In genomic region chr1:40840526-40841323, GRCh38 we compare ENCODE assay signal across 18 cellular contexts. TPM values are rescaled to one million over a fixed set of nuclear protein-coding genes. Genes with fewer than 3 reads are reported as not detected.
A peak's percentile ranks its signal among the peaks of the same experiment; 100 is the strongest.
DNase-seq lines count a peak whose midpoint lies in the region; ATAC-seq and TF ChIP-seq lines count a peak whose summit lies in the region.
"Had no signal": no experiment of that assay in that cellular context is flagged by ENCODE, and none has a peak within 500 bp of the region (broad histone marks: within the 10 kb centered on the region; RNA-seq: fewer than 3 reads in every experiment).

No MANE protein-coding gene starts in this region.

- H3K36me3 Mint-ChIP-seq in endothelial cell (ENCODE audit: low read depth, unreplicated experiment) (peaks cover 4% of the 10 kb centered on the region), Caco-2 (ENCODE audit: insufficient read depth, unreplicated experiment) (no peaks in the 10 kb centered on the region)

- H3K9me3 ChIP-seq in right atrium auricular region: peaks cover 0 to 10% of the 10 kb centered on the region in 2 donors
- H3K9me3 ChIP-seq in Caco-2: no peaks in the 10 kb centered on the region
- peaks cover 0 to 7% (median 0%) of the 10 kb centered on the region in 4 donors for H3K9me3 ChIP-seq in stomach

- no peak overlapping the region for H3K4me3 Mint-ChIP-seq in endothelial cell (ENCODE audit: unreplicated experiment)
- H3K4me3 Mint-ChIP-seq in Caco-2 (ENCODE audit: unreplicated experiment): no peak overlapping the region
- H3K4me3 Mint-ChIP-seq: activated T-cell treated with anti-CD3 and anti-CD28 coated beads, Interleukin-2, amount 50 U/mL, for 72 hours; natural killer cell treated with Interleukin-12 subunit alpha and Interleukin-12 subunit beta and Interleukin-15 and Interleukin-18, amount 100 ng/mL, for 72 hours had no signal

- TF ChIP-seq CTCF in right atrium auricular region (IDR thresholded peaks at IDR 0.05): no peak
- no peak for TF ChIP-seq CTCF in endothelial cell (IDR thresholded peaks at IDR 0.05; ENCODE audit: unreplicated experiment)
- TF ChIP-seq CTCF in Caco-2 (IDR thresholded peaks at IDR 0.05; ENCODE audit: insufficient read depth in 1 of 2, low read depth in 1 of 2, low read length in 1 of 2, severe bottlenecking in 1 of 2, unreplicated experiment in 1 of 2): no peak
- no peak for TF ChIP-seq CTCF in RWPE1 (conservative IDR thresholded peaks at IDR 0.05; ENCODE audit: low read depth)
- no peak for TF ChIP-seq CTCF in stomach (IDR thresholded peaks at IDR 0.05)

- 33 to 52% (median 41%) methylated on average over 6 of the region's 6 CpGs for WGBS in stomach, 5 donors

- no peak for TF ChIP-seq EP300 in stomach (IDR thresholded peaks at IDR 0.05)

- peak overlapping the region; percentile 89 for H3K27ac Mint-ChIP-seq in endothelial cell (ENCODE audit: unreplicated experiment)
- no peak overlapping the region for H3K27ac Mint-ChIP-seq in Caco-2 (ENCODE audit: unreplicated experiment)
- H3K27ac Mint-ChIP-seq: activated T-cell treated with anti-CD3 and anti-CD28 coated beads, Interleukin-2, amount 50 U/mL, for 72 hours; natural killer cell treated with Interleukin-12 subunit alpha and Interleukin-12 subunit beta and Interleukin-15 and Interleukin-18, amount 100 ng/mL, for 72 hours had no signal

- BruUV-seq in Caco-2 (replicated peaks; lab: Mats Ljungman, UMichigan): no TSS peak

- TF ChIP-seq POLR2A in stomach (IDR thresholded peaks at IDR 0.05): no peak

- H3K27me3 ChIP-seq in right atrium auricular region: no peaks in the 10 kb centered on the region
- no peaks in the 10 kb centered on the region for H3K27me3 ChIP-seq in Caco-2 (replicated peaks; ENCODE audit: control insufficient read depth, insufficient read depth, low read length)
- no peaks in the 10 kb centered on the region for H3K27me3 ChIP-seq in stomach

- H3K4me3 ChIP-seq in right atrium auricular region: no peak overlapping the region
- H3K4me3 ChIP-seq in Caco-2 (ENCODE audit: low read depth, low read length): no peak overlapping the region
- no peak overlapping the region for H3K4me3 ChIP-seq in stomach

- DNase-seq in left ventricle myocardium superior (peak; percentile 5), right atrium auricular region (ENCODE audit: low spot score) (no peak), OCI-M1 (lab: John Stamatoyannopoulos, UW) (peak; percentile 75), endothelial cell (ENCODE audit: low spot score) (no peak), NCI-H2171 (lab: John Stamatoyannopoulos, UW) (no peak), Caco-2 (no peak), RWPE1 (ENCODE audit: low spot score) (no peak), stomach (no peak)
- DNase-seq: activated CD4-positive, alpha-beta T cell treated with anti-CD3 and anti-CD28 coated beads, Interleukin-2, amount 50 U/mL, for 1 hour; activated T-cell treated with anti-CD3 and anti-CD28 coated beads, Interleukin-2, amount 50 U/mL, for 72 hours; amygdala; foreskin keratinocyte; NCI-H1694 treated with DMSO at 0.1 percent for 48 hours; NCI-H446 treated with DMSO at 0.1 percent for 48 hours; Right ventricle myocardium superior; stimulated activated CD4-positive, alpha-beta T cell treated with anti-CD3 and anti-CD28 coated beads, Interleukin-1b, Interleukin-23, amount 100 ng/mL, for 48 hours had no signal

- H3K4me1 ChIP-seq in right atrium auricular region (no peaks in the 10 kb centered on the region), Caco-2 (no peaks in the 10 kb centered on the region), stomach (peaks cover 0 to 7% (median 0%) of the 10 kb centered on the region in 4 donors)
- H3K4me1 ChIP-seq: foreskin keratinocyte had no signal

- no peaks in the 10 kb centered on the region for H3K27me3 Mint-ChIP-seq in endothelial cell (ENCODE audit: unreplicated experiment)
- no peaks in the 10 kb centered on the region for H3K27me3 Mint-ChIP-seq in Caco-2 (ENCODE audit: insufficient read depth, unreplicated experiment)
- H3K27me3 Mint-ChIP-seq: natural killer cell treated with Interleukin-12 subunit alpha and Interleukin-12 subunit beta and Interleukin-15 and Interleukin-18, amount 100 ng/mL, for 72 hours had no signal

- H3K27ac ChIP-seq in right atrium auricular region (no peak overlapping the region), RWPE1 (no peak overlapping the region), stomach (no peak overlapping the region)
- H3K27ac ChIP-seq: foreskin keratinocyte had no signal

- intact Hi-C loops in left ventricle myocardium superior (cut with micrococcal nuclease) (no loop called here), Caco-2 (cut with micrococcal nuclease; ENCODE audit: unreplicated experiment) (no loop called here), stomach (cut with DNase I; ENCODE audit: low total_unique reads) (loop anchor here (10.0 kb wide), 2 partner anchors 66 to 226 kb away; no protein-coding TSS in a partner anchor)

- H3K9me3 Mint-ChIP-seq in endothelial cell (ENCODE audit: unreplicated experiment) (no peaks in the 10 kb centered on the region), Caco-2 (ENCODE audit: unreplicated experiment) (peaks cover 10% of the 10 kb centered on the region)
- H3K9me3 Mint-ChIP-seq: natural killer cell treated with Interleukin-12 subunit alpha and Interleukin-12 subunit beta and Interleukin-15 and Interleukin-18, amount 100 ng/mL, for 72 hours had no signal

- CTCF ChIA-PET in Caco-2 (lab: Charles Lee) (no interaction called here), RWPE1 (lab: Yijun Ruan, JAX) (interaction anchor here (0.9 kb wide), 1 partner anchor 10 kb away, joined by 3 read pairs; no protein-coding TSS in a partner anchor)

- POLR2A ChIA-PET in Caco-2 (lab: Charles Lee) (interaction anchor here (0.5 kb wide), 1 partner anchor 269 kb away, joined by 6 read pairs; no protein-coding TSS in a partner anchor), RWPE1 (lab: Yijun Ruan, JAX; ENCODE audit: low non-redundant PET) (no interaction called here)

- no peak for ATAC-seq in left ventricle myocardium superior
- ATAC-seq: activated T-cell treated with anti-CD3 and anti-CD28 coated beads, Interleukin-2, amount 50 U/mL, for 72 hours; foreskin keratinocyte; HCT116; natural killer cell treated with Interleukin-12 subunit alpha and Interleukin-12 subunit beta and Interleukin-15 and Interleukin-18, amount 100 ng/mL, for 72 hours had no signal

- H3K36me3 ChIP-seq in right atrium auricular region (no peaks in the 10 kb centered on the region), Caco-2 (ENCODE audit: control insufficient read depth, insufficient read depth, low read length) (no peaks in the 10 kb centered on the region), stomach (peaks cover 0 to 32% (median 8%) of the 10 kb centered on the region in 4 donors)

- peaks cover 25% of the 10 kb centered on the region for H3K4me1 Mint-ChIP-seq in endothelial cell (ENCODE audit: unreplicated experiment)
- H3K4me1 Mint-ChIP-seq in Caco-2 (ENCODE audit: low read depth, unreplicated experiment): no peaks in the 10 kb centered on the region

RNA-seq across cellular contexts. Expression of gene CITED4, which starts 21.4 kb away (rescaled TPM):
- total RNA-seq in left ventricle myocardium superior (45.4 TPM), right atrium auricular region (10 to 100 TPM; 18.8 to 32.7 TPM), endothelial cell (ENCODE audit: unreplicated experiment) (3.6 TPM), Caco-2 (2022) (17.8 and 19.5 TPM in 2 replicates), stomach (100 to 1,000 TPM in 1 of 5 donors, 10 to 100 TPM in 3, 1 to 10 TPM in 1; 2.6 to 152 (median 38.4) TPM)
- 10 to 100 TPM in 2 of 3 donors, 1 to 10 TPM in 1; 8.6 to 22.5 (median 13.5) TPM for polyA plus RNA-seq in stomach

RNA-seq across cellular contexts. Expression of gene KCNQ4, which starts 57.1 kb away (rescaled TPM):
- total RNA-seq in left ventricle myocardium superior (1.9 TPM), right atrium auricular region (1 to 10 TPM; 1.0 to 1.7 TPM), endothelial cell (ENCODE audit: unreplicated experiment) (1.5 TPM), Caco-2 (2022) (1.4 and 1.6 TPM in 2 replicates), stomach (1 to 10 TPM in 2 of 5 donors, under 1 TPM in 2, not detected in 1; 0.55 to 7.6 (median 2.5) TPM)
- polyA plus RNA-seq in stomach: 1 to 10 TPM in 1 of 3 donors, under 1 TPM in 2; 0.31 to 2.2 (median 0.56) TPM
- total RNA-seq: foreskin keratinocyte had no signal

Comparison
In these comparisons a context has a peak if more than half of its experiments do, and no peak if none do; other contexts are left out.
1. DNase-seq: peak in left ventricle myocardium superior (single experiment) and OCI-M1 (single experiment); none in right atrium auricular region (single experiment), endothelial cell (single experiment), NCI-H2171 (single experiment), Caco-2 (0 of 2), RWPE1 (single experiment) and stomach (single experiment).